Comparison of ENCODE assay signal across 8 cellular contexts in the genomic region with DNA sequence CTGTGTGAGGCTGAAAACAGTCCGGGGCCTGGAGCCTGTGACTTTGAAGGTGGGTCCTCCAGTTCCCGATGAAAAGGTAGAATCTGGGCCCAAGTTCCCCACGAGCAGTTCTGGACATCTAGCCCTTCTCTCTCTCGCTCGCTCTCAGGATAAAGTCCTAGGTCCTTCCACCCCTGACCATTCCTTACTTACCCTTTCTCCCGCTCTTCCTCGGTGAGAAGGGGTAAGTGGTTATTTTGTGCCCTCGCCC. TPM values are rescaled to one million over a fixed set of nuclear protein-coding genes. Genes with fewer than 3 reads are reported as not detected.
DNase-seq lines count a peak whose midpoint lies in the region; ATAC-seq and TF ChIP-seq lines count a peak whose summit lies in the region.

No MANE protein-coding gene starts in this region.

- H4K20me1 ChIP-seq in MM.1S (ENCODE audit: insufficient read depth, low read length) (no peaks in the 10 kb centered on the region), neural cell (ENCODE audit: insufficient read depth) (no peaks in the 10 kb centered on the region)

- no peaks in the 10 kb centered on the region for H3K9me3 ChIP-seq in CD8-positive, alpha-beta memory T cell (ENCODE audit: low read length)
- no peaks in the 10 kb centered on the region for H3K9me3 ChIP-seq in MM.1S (replicated peaks; ENCODE audit: insufficient read depth, low read length)
- H3K9me3 ChIP-seq in neural cell (ENCODE audit: low read length) = no peaks in the 10 kb centered on the region

- H3K4me1 ChIP-seq in CD8-positive, alpha-beta memory T cell (ENCODE audit: insufficient read depth, low read length) = peaks cover 23% of the 10 kb centered on the region
- peaks cover 31% of the 10 kb centered on the region for H3K4me1 ChIP-seq in MM.1S (ENCODE audit: low read length)

- H3K36me3 Mint-ChIP-seq in CD8-positive, alpha-beta memory T cell = peaks cover 9 to 22% (median 12%) of the 10 kb centered on the region in 3 donors

- H3K27me3 ChIP-seq in CD8-positive, alpha-beta memory T cell (ENCODE audit: insufficient read depth, low read length, poor library complexity, severe bottlenecking) = no peaks in the 10 kb centered on the region
- H3K27me3 ChIP-seq in MM.1S (replicated peaks; ENCODE audit: insufficient read depth, low read length) = peaks cover 15% of the 10 kb centered on the region; the same call in 1 of the 2 replicates
- H3K27me3 ChIP-seq in dorsolateral prefrontal cortex = no peaks in the 10 kb centered on the region
- no peaks in the 10 kb centered on the region for H3K27me3 ChIP-seq in neural cell (ENCODE audit: insufficient read depth, low read depth, low read length)

- ATAC-seq in HG03442 (IDR thresholded peaks at IDR 0.05; ENCODE audit: unreplicated experiment) (no peak), HG03565 (IDR thresholded peaks at IDR 0.05; ENCODE audit: unreplicated experiment) (no peak), GM21381 (IDR thresholded peaks at IDR 0.05; ENCODE audit: unreplicated experiment) (no peak), HG03520 (IDR thresholded peaks at IDR 0.05; ENCODE audit: unreplicated experiment) (no peak)

- H3K36me3 ChIP-seq in CD8-positive, alpha-beta memory T cell (ENCODE audit: insufficient read depth, low read length) = peaks cover 3% of the 10 kb centered on the region
- H3K36me3 ChIP-seq in MM.1S (replicated peaks; ENCODE audit: insufficient read depth, low read length) = no peaks in the 10 kb centered on the region
- no peaks in the 10 kb centered on the region for H3K36me3 ChIP-seq in neural cell (ENCODE audit: insufficient read depth, low read length)

- H3K9me3 Mint-ChIP-seq in CD8-positive, alpha-beta memory T cell = no peaks in the 10 kb centered on the region

- H3K27ac ChIP-seq in CD8-positive, alpha-beta memory T cell (ENCODE audit: low read depth, low read length) = peak overlapping the region; percentile 81
- H3K27ac ChIP-seq in MM.1S (ENCODE audit: low read length) (no peak overlapping the region), dorsolateral prefrontal cortex (peak overlapping the region in 47 of 59 donors; percentile 44 to 95 (median 81)), neural cell (ENCODE audit: low read length) (no peak overlapping the region)

- TF ChIP-seq CTCF in MM.1S (IDR thresholded peaks at IDR 0.05; ENCODE audit: low read length) (no peak), dorsolateral prefrontal cortex (IDR thresholded peaks at IDR 0.05 in 54 of 56, conservative IDR thresholded peaks at IDR 0.05 in 2 of 56; ENCODE audit: low read depth in 1 of 56, partially characterized antibody in 56 of 56) (no peak), neural cell (IDR thresholded peaks at IDR 0.05; ENCODE audit: poor library complexity, severe bottlenecking) (no peak)

- peak overlapping the region; percentile 61 for H3K9ac ChIP-seq in MM.1S (ENCODE audit: low read length)
- H3K9ac ChIP-seq in neural cell (ENCODE audit: low read length) = peak overlapping the region; percentile 72

- H3K79me2 ChIP-seq in MM.1S (ENCODE audit: low read length) = no peaks in the 10 kb centered on the region
- H3K79me2 ChIP-seq in neural cell (replicated peaks; ENCODE audit: insufficient read depth, low read length) = no peaks in the 10 kb centered on the region

- H3K9me2 ChIP-seq in MM.1S (replicated peaks; ENCODE audit: insufficient read depth, low read length) (no peaks in the 10 kb centered on the region), neural cell (ENCODE audit: insufficient read depth, low read length) (no peaks in the 10 kb centered on the region)

- H3K4me1 Mint-ChIP-seq in CD8-positive, alpha-beta memory T cell = peaks cover 35 to 55% (median 50%) of the 10 kb centered on the region in 3 donors

- CTCF ChIA-PET in CD8-positive, alpha-beta memory T cell (lab: Charles Lee) = no interaction called here

- H2AFZ ChIP-seq in MM.1S (ENCODE audit: low read length) (peak overlapping the region; percentile 78), neural cell (ENCODE audit: low read depth, low read length) (peak overlapping the region; percentile 77)

- TF ChIP-seq EP300 in neural cell (conservative IDR thresholded peaks at IDR 0.05; ENCODE audit: poor library complexity, severe bottlenecking) = no peak

- POLR2A ChIA-PET in CD8-positive, alpha-beta memory T cell (lab: Charles Lee) = no interaction called here

- intact Hi-C loops in dorsolateral prefrontal cortex (cut with DNase I) = loop anchor here in 1 of 2 donors (5.0 kb wide), 1 partner anchor 469 kb away; the partner anchor contains the start of gene LRRN3

- H3K4me2 ChIP-seq in MM.1S (ENCODE audit: low read depth, low read length) (peak overlapping the region; percentile 86), neural cell (ENCODE audit: low read length) (peak overlapping the region; percentile 56)

- peak overlapping the region; percentile 87 to 93 (median 90) for H3K4me3 Mint-ChIP-seq in CD8-positive, alpha-beta memory T cell

- no peak for TF ChIP-seq RAD21 in neural cell (conservative IDR thresholded peaks at IDR 0.05)

- peaks cover 18% of the 10 kb centered on the region for H3F3A ChIP-seq in MM.1S (ENCODE audit: insufficient read depth, low read length)
- no peaks in the 10 kb centered on the region for H3F3A ChIP-seq in neural cell (ENCODE audit: insufficient read depth, low read length, poor library complexity, severe bottlenecking)

- peak overlapping the region; percentile 86 for H3K4me3 ChIP-seq in CD8-positive, alpha-beta memory T cell (ENCODE audit: low read length)
- H3K4me3 ChIP-seq in MM.1S (ENCODE audit: low read length) (peak overlapping the region; percentile 71), dorsolateral prefrontal cortex (peak overlapping the region; percentile 53 to 98 (median 84)), neural cell (ENCODE audit: low read length) (peak overlapping the region; percentile 81)

- H3K27me3 Mint-ChIP-seq in CD8-positive, alpha-beta memory T cell = peaks cover under 1 to 2% of the 10 kb centered on the region in 2 donors

- DNase-seq in CD8-positive, alpha-beta memory T cell = no peak
- DNase-seq in MM.1S (no peak), dorsolateral prefrontal cortex (peak in 1 of 10 donors; percentile 9)

- H3K27ac Mint-ChIP-seq in CD8-positive, alpha-beta memory T cell = peak overlapping the region; percentile 85 to 95 (median 90)

TF ChIP-seq in neural cell, 6 proteins besides CTCF, POLR2A, EP300 and RAD21:
- TF ChIP-seq TAF1 (IDR thresholded peaks at IDR 0.05; ENCODE audit: low read depth) (no peak), POLR2AphosphoS5 (IDR thresholded peaks at IDR 0.05) (no peak), EZH2 (IDR thresholded peaks at IDR 0.05; ENCODE audit: borderline replicate concordance, insufficient read depth, low read length, poor library complexity, severe bottlenecking) (no peak), REST (IDR thresholded peaks at IDR 0.05; ENCODE audit: borderline replicate concordance) (no peak), MXI1 (conservative IDR thresholded peaks at IDR 0.05; ENCODE audit: poor library complexity, severe bottlenecking) (no peak), SMC3 (conservative IDR thresholded peaks at IDR 0.05; ENCODE audit: poor library complexity) (no peak)

RNA-seq across cellular contexts. Expression of gene IMMP2L, which starts 0.7 kb away (rescaled TPM):
- total RNA-seq in CD8-positive, alpha-beta memory T cell = 10 to 100 TPM; 13.7 to 18.0 TPM
- polyA plus RNA-seq in CD8-positive, alpha-beta memory T cell = 23.5 TPM
- 10 to 100 TPM in 119 of 120 experiments, 1 to 10 TPM in 1; 9.9 to 48.1 (median 18.4) TPM for total RNA-seq in dorsolateral prefrontal cortex
- polyA plus RNA-seq in neural cell = 7.6 and 9.7 TPM in 2 replicates
- 8.8 and 10.0 TPM in 2 replicates for polyA minus RNA-seq in neural cell

Comparison
In these comparisons a context has a peak if more than half of its experiments do, and no peak if none do; other contexts are left out.
1. H3K27ac ChIP-seq: peak in CD8-positive, alpha-beta memory T cell (single experiment) and dorsolateral prefrontal cortex (47 of 59); none in MM.1S (single experiment) and neural cell (single experiment).
2. Peak in every context shown above with its lines, with median percentiles within 50 percentile points of each other: H3K4me3 ChIP-seq.